In the genomic region with DNA sequence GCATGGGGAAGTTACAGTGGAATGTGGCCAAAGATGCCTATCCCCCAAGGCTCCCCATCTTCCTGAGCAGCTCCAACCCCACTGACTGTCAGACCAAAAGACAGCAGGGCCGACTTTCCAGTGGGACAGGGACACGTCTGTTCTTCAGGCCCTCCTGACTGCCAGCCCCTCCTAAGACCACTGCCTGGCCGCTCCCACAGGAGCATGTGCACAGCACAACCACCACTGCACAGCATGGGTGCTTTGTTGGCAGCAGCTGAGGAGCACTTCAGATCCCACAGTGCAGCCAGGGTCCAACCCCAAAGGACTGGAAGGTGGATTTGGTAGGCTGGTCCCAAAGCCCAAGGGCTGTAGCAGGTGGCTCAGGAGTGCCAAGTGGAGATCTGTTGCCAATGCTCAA, we compare ENCODE assay signal across 24 cellular contexts.
"Had no signal": no experiment of that assay in that cellular context is flagged by ENCODE, and none has a peak within 500 bp of the region (broad histone marks: within the 10 kb centered on the region; RNA-seq: fewer than 3 reads in every experiment).

No MANE protein-coding gene starts in this region.

- H3K27me3 ChIP-seq: esophagus muscularis mucosa, foreskin keratinocyte, gastroesophageal sphincter, heart left ventricle, hepatocyte, neutrophil, testis, tibial artery had no signal

- ATAC-seq: foreskin keratinocyte; gastroesophageal sphincter; heart left ventricle; left lobe of liver; natural killer cell; sciatic nerve; stimulated activated memory B cell treated with anti-CD40 and anti-IgM and Interleukin-4, amounts not matched to agents 10 μg/mL and 1 μg/mL and 100 μg/mL, for 72 hours; stimulated activated naive CD8-positive, alpha-beta T cell treated with anti-CD3 and anti-CD28 coated beads, Interleukin-15, Interleukin-2, amounts not matched to agents 100 U/mL and 50 U/mL, for 24 hours had no signal

- DNase-seq: dermis blood vessel endothelial cell; effector memory CD4-positive, alpha-beta T cell; foreskin keratinocyte; heart left ventricle; kidney; natural killer cell; stimulated activated CD4-positive, alpha-beta T cell treated with anti-CD3 and anti-CD28 coated beads, Interleukin-4, amount 100 ng/mL, for 4 hours; stimulated activated naive CD8-positive, alpha-beta T cell treated with anti-CD3 and anti-CD28 coated beads, Interleukin-15, Interleukin-2, amounts not matched to agents 100 U/mL and 50 U/mL, for 24 hours; substantia nigra; testis; tibial artery had no signal

- H2AFZ ChIP-seq: hepatocyte, parathyroid adenoma had no signal

- H3K4me1 ChIP-seq: esophagus muscularis mucosa, foreskin keratinocyte, gastroesophageal sphincter, heart left ventricle, parathyroid adenoma, testis, tibial artery had no signal

- H3K4me3 ChIP-seq: coronary artery, esophagus muscularis mucosa, gastroesophageal sphincter, heart left ventricle, hepatocyte, lung, smooth muscle cell, testis, tibial artery had no signal

- H3K36me3 ChIP-seq: esophagus muscularis mucosa, gastroesophageal sphincter, heart left ventricle, neutrophil, tibial artery had no signal

- H3K27ac ChIP-seq: coronary artery, esophagus muscularis mucosa, foreskin keratinocyte, gastroesophageal sphincter, heart left ventricle, hepatocyte, neutrophil, parathyroid adenoma, testis, tibial artery had no signal

- H3K79me2 ChIP-seq: hepatocyte, parathyroid adenoma had no signal

- H3K9me3 ChIP-seq: neutrophil, testis, tibial artery had no signal

- H3K4me2 ChIP-seq: hepatocyte, smooth muscle cell had no signal

- FAIRE-seq: endothelial cell of umbilical vein, kidney, urothelium cell line had no signal

- H3K9ac ChIP-seq: parathyroid adenoma had no signal
